In genomic region chr5:174317261-174317894, GRCh38 we compare ENCODE assay signal across 8 cellular contexts.
DNase-seq lines count a peak whose midpoint lies in the region; ATAC-seq, FAIRE-seq and TF ChIP-seq lines count a peak whose summit lies in the region.

No MANE protein-coding gene starts in this region.

- no peak overlapping the region for H3K9ac ChIP-seq in keratinocyte (ENCODE audit: control insufficient read depth, extremely low read depth, insufficient read depth, low read length)

- TF ChIP-seq CTCF in GM12873 (IDR thresholded peaks at IDR 0.05; ENCODE audit: insufficient read depth, low read depth, low read length, missing control alignments), result peak; percentile 84
- peak; percentile 96 to 97 for TF ChIP-seq CTCF in brain (conservative IDR thresholded peaks at IDR 0.05)
- TF ChIP-seq CTCF in keratinocyte (optimal IDR thresholded peaks at IDR 0.05 in 1 of 3, IDR thresholded peaks at IDR 0.05 in 1 of 3, conservative IDR thresholded peaks at IDR 0.05 in 1 of 3; ENCODE audit: extremely low read depth in 1 of 3, insufficient read depth in 2 of 3, low read length in 3 of 3), result peak; percentile 69 to 94 (median 89)
- peak; percentile 38 to 76 (median 59) for TF ChIP-seq CTCF in tibial nerve (IDR thresholded peaks at IDR 0.05)

- H3K4me2 ChIP-seq in keratinocyte (ENCODE audit: control insufficient read depth, extremely low read depth, insufficient read depth, low read depth, low read length), result no peak overlapping the region

- H3K4me3 Mint-ChIP-seq in brain, result peak overlapping the region in 1 of 5 experiments; percentile 37
- H3K4me3 Mint-ChIP-seq in naive thymus-derived CD4-positive, alpha-beta T cell, result no peak overlapping the region

- no peaks in the 10 kb centered on the region for H3K36me3 ChIP-seq in keratinocyte (ENCODE audit: control insufficient read depth in 2 of 2, extremely low read depth in 1 of 2, insufficient read depth in 2 of 2, low read length in 2 of 2)
- no peaks in the 10 kb centered on the region for H3K36me3 ChIP-seq in tibial nerve
- H3K36me3 ChIP-seq in naive thymus-derived CD4-positive, alpha-beta T cell (ENCODE audit: control insufficient read depth in 2 of 3, insufficient read depth in 3 of 3, low read length in 3 of 3), result no peaks in the 10 kb centered on the region

- no peak for TF ChIP-seq EP300 in tibial nerve (IDR thresholded peaks at IDR 0.05)

- no peak overlapping the region for H2AFZ ChIP-seq in keratinocyte (ENCODE audit: control insufficient read depth, low read length)

- FAIRE-seq in keratinocyte (lab: Jason Lieb, UNC), result no peak

- POLR2A ChIA-PET in naive thymus-derived CD4-positive, alpha-beta T cell (lab: Charles Lee), result no interaction called here

- 12 to 15% methylated on average over 11 of the region's 11 CpGs for WGBS in tibial nerve, 2 donors

- H3K27me3 ChIP-seq in keratinocyte (ENCODE audit: control insufficient read depth, extremely low read depth, insufficient read depth, low read length) (peaks cover 5% of the 10 kb centered on the region), tibial nerve (peaks cover 0 to 10% of the 10 kb centered on the region in 2 donors)
- peaks cover 0 to 2% of the 10 kb centered on the region in 2 donors for H3K27me3 ChIP-seq in naive thymus-derived CD4-positive, alpha-beta T cell (ENCODE audit: control insufficient read depth in 2 of 2, insufficient read depth in 2 of 2, low read length in 2 of 2)

- ATAC-seq in naive thymus-derived CD4-positive, alpha-beta T cell, result no peak
- ATAC-seq in GM21529 (IDR thresholded peaks at IDR 0.05; ENCODE audit: unreplicated experiment), result no peak

- peaks cover 14% of the 10 kb centered on the region for H3K4me1 Mint-ChIP-seq in brain
- H3K4me1 Mint-ChIP-seq in naive thymus-derived CD4-positive, alpha-beta T cell, result peaks cover 0 to 4% (median 0%) of the 10 kb centered on the region in 7 donors

- no peak for TF ChIP-seq POLR2A in tibial nerve (IDR thresholded peaks at IDR 0.05)

- DNase-seq in NCI-H2029 treated with DMSO at 0.1 percent for 48 hours (lab: John Stamatoyannopoulos, UW) (peak; percentile 24), keratinocyte (ENCODE audit: low read depth, low spot score) (no peak), tibial nerve (ENCODE audit: low spot score in 2 of 2) (no peak)
- DNase-seq in naive thymus-derived CD4-positive, alpha-beta T cell, result no peak
- no peak for DNase-seq in effector CD8-positive, alpha-beta T cell (lab: John Stamatoyannopoulos, UW)

- intact Hi-C loops in naive thymus-derived CD4-positive, alpha-beta T cell (cut with micrococcal nuclease), result no loop called here

- H3K27ac ChIP-seq in keratinocyte (ENCODE audit: control insufficient read depth, insufficient read depth, low read length), result no peak overlapping the region
- no peak overlapping the region for H3K27ac ChIP-seq in tibial nerve
- H3K27ac ChIP-seq in naive thymus-derived CD4-positive, alpha-beta T cell (ENCODE audit: low read depth, low read length), result no peak overlapping the region

- dilution Hi-C loops in keratinocyte (cut with MboI; ENCODE audit: extremely low pct_ligation_motif_present, low sequenced_read_pairs), result no loop called here

- H3K9me3 Mint-ChIP-seq in brain, result peaks cover 0 to 3% (median 0%) of the 10 kb centered on the region in 5 experiments
- H3K9me3 Mint-ChIP-seq in naive thymus-derived CD4-positive, alpha-beta T cell, result peaks cover 0 to 2% (median 0%) of the 10 kb centered on the region in 11 donors

- H3K27ac Mint-ChIP-seq in brain, result peak overlapping the region in 3 of 5 experiments; percentile 11 to 65 (median 44)
- no peak overlapping the region for H3K27ac Mint-ChIP-seq in naive thymus-derived CD4-positive, alpha-beta T cell

- H3K27me3 Mint-ChIP-seq in brain, result peaks cover 32% of the 10 kb centered on the region
- peaks cover 7 to 76% (median 45%) of the 10 kb centered on the region in 5 donors for H3K27me3 Mint-ChIP-seq in naive thymus-derived CD4-positive, alpha-beta T cell

- H3K9me3 ChIP-seq in keratinocyte (ENCODE audit: control insufficient read depth, low read depth, low read length) (no peaks in the 10 kb centered on the region), tibial nerve (no peaks in the 10 kb centered on the region)
- H3K9me3 ChIP-seq in naive thymus-derived CD4-positive, alpha-beta T cell (ENCODE audit: control insufficient read depth in 2 of 3, low read length in 3 of 3), result no peaks in the 10 kb centered on the region

- H3K4me1 ChIP-seq in keratinocyte (ENCODE audit: control insufficient read depth, extremely low read depth, insufficient read depth, low read length), result no peaks in the 10 kb centered on the region
- peaks cover 0 to 15% (median under 1%) of the 10 kb centered on the region in 4 donors for H3K4me1 ChIP-seq in tibial nerve
- no peaks in the 10 kb centered on the region for H3K4me1 ChIP-seq in naive thymus-derived CD4-positive, alpha-beta T cell (ENCODE audit: control insufficient read depth in 2 of 2, insufficient read depth in 2 of 2, low read length in 2 of 2)

- no peaks in the 10 kb centered on the region for H3K79me2 ChIP-seq in keratinocyte (ENCODE audit: control insufficient read depth, insufficient read depth, low read length)

- H3K36me3 Mint-ChIP-seq in brain, result no peaks in the 10 kb centered on the region
- H3K36me3 Mint-ChIP-seq in naive thymus-derived CD4-positive, alpha-beta T cell, result no peaks in the 10 kb centered on the region

- no peaks in the 10 kb centered on the region for H3K9me1 ChIP-seq in keratinocyte (ENCODE audit: control insufficient read depth, extremely low read depth, insufficient read depth, low read length)

- H4K20me1 ChIP-seq in keratinocyte (ENCODE audit: control insufficient read depth, extremely low read depth, insufficient read depth, low read length), result no peaks in the 10 kb centered on the region

- H3K4me3 ChIP-seq in keratinocyte (ENCODE audit: control insufficient read depth in 2 of 3, extremely low read depth in 1 of 3, insufficient read depth in 2 of 3, low read depth in 1 of 3, low read length in 3 of 3) (no peak overlapping the region), tibial nerve (no peak overlapping the region)
- H3K4me3 ChIP-seq in naive thymus-derived CD4-positive, alpha-beta T cell (ENCODE audit: low read length), result no peak overlapping the region

- CTCF ChIA-PET in naive thymus-derived CD4-positive, alpha-beta T cell (lab: Charles Lee), result no interaction called here

Comparison
In these comparisons a context has a peak if more than half of its experiments do, and no peak if none do; other contexts are left out.
1. H3K27ac Mint-ChIP-seq: peak in brain (3 of 5); none in naive thymus-derived CD4-positive, alpha-beta T cell (0 of 9).
2. Peak in every context shown above with its lines, with median percentiles within 50 percentile points of each other: CTCF ChIP-seq.